Comparison of ENCODE assay signal across 25 cellular contexts in the genomic region with DNA sequence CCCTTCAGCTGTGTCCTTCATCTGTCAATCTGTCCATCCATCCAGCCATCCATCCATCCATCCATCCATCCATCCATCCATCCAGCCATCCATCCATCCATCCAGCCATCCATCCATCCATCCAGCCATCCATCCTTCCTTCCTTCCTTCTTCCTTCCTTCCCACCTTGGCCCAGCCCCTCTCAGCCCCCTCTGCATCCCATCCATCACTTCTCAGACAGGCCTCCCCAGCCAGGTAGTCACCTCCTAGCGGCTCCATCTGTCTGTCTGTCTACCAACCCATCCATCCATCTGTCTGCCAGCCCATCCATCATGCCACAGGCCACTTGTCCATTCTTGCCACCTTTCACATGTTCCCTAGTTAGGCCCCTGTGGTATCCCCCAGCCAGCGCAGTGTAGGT. TPM values are rescaled to one million over a fixed set of nuclear protein-coding genes. Genes with fewer than 3 reads are reported as not detected.
DNase-seq lines count a peak whose midpoint lies in the region; ATAC-seq and TF ChIP-seq lines count a peak whose summit lies in the region.
"Had no signal": no experiment of that assay in that cellular context is flagged by ENCODE, and none has a peak within 500 bp of the region (broad histone marks: within the 10 kb centered on the region; RNA-seq: fewer than 3 reads in every experiment).

No MANE protein-coding gene starts in this region.

- CTCF ChIA-PET in CD4-positive, alpha-beta T cell (lab: Charles Lee), result no interaction called here
- CTCF ChIA-PET in IMR-90 (lab: Yijun Ruan, JAX), result interaction anchor here (1.1 kb wide), 1 partner anchor 10 kb away, joined by 3 read pairs; no protein-coding TSS in a partner anchor

- intact Hi-C loops in CD4-positive, alpha-beta T cell (cut with DNase I, micrococcal nuclease), result no loop called here
- intact Hi-C loops in IMR-90 (cut with micrococcal nuclease) (no loop called here), sciatic nerve (cut with DNase I) (no loop called here)

- H3K4me2 ChIP-seq in IMR-90 (ENCODE audit: low read depth, low read length) (no peak overlapping the region), neural progenitor cell (peak overlapping the region; percentile 92)

- H4K20me1 ChIP-seq in IMR-90 (ENCODE audit: insufficient read depth, low read length) (no peaks in the 10 kb centered on the region), neural progenitor cell (ENCODE audit: low read depth) (no peaks in the 10 kb centered on the region)

- POLR2A ChIA-PET in CD4-positive, alpha-beta T cell (lab: Charles Lee), result no interaction called here
- POLR2A ChIA-PET in IMR-90 (lab: Charles Lee; ENCODE audit: unreplicated experiment), result no interaction called here

- H3K4me3 ChIP-seq in IMR-90 (ENCODE audit: insufficient read depth, low read depth, low read length) (no peak overlapping the region), neural progenitor cell (no peak overlapping the region)
- H3K4me3 ChIP-seq: adrenal gland, testis, uterus had no signal

- TF ChIP-seq RAD21 in IMR-90 (IDR thresholded peaks at IDR 0.05; ENCODE audit: low read length), result no peak

- TF ChIP-seq CTCF in CD4-positive, alpha-beta T cell (IDR thresholded peaks at IDR 0.05), result no peak
- TF ChIP-seq CTCF in IMR-90 (conservative IDR thresholded peaks at IDR 0.05; ENCODE audit: low read depth, low read length) (no peak), endothelial cell (IDR thresholded peaks at IDR 0.05; ENCODE audit: unreplicated experiment) (no peak), neural progenitor cell (IDR thresholded peaks at IDR 0.05) (no peak)

- H3K27me3 ChIP-seq in CD4-positive, alpha-beta T cell (ENCODE audit: control insufficient read depth, insufficient read depth, low read length), result no peaks in the 10 kb centered on the region
- no peaks in the 10 kb centered on the region for H3K27me3 ChIP-seq in IMR-90 (ENCODE audit: control insufficient read depth, insufficient read depth, low read length)
- peaks cover 11% of the 10 kb centered on the region for H3K27me3 ChIP-seq in neural progenitor cell
- H3K27me3 ChIP-seq: adrenal gland, brain microvascular endothelial cell, foreskin keratinocyte, testis, uterus had no signal

- no peak overlapping the region for H2AK9ac ChIP-seq in IMR-90 (replicated peaks; ENCODE audit: low read depth, low read length, poor library complexity)

- H4K91ac ChIP-seq in IMR-90 (ENCODE audit: insufficient read depth, low read depth, low read length), result no peak overlapping the region

- dilution Hi-C loops in IMR-90 (cut with HindIII; ENCODE audit: low sequenced_read_pairs, unreplicated experiment), result no loop called here

- ATAC-seq in CD4-positive, alpha-beta T cell (ENCODE audit: poor library complexity), result no peak
- ATAC-seq in IMR-90 (ENCODE audit: low read depth), result no peak
- no peak for ATAC-seq in GM21447 (IDR thresholded peaks at IDR 0.05; ENCODE audit: unreplicated experiment)
- no peak for ATAC-seq in sciatic nerve
- ATAC-seq: esophagus mucosa, foreskin keratinocyte, WTC11 had no signal

- H3K56ac ChIP-seq in IMR-90 (ENCODE audit: extremely low read depth, insufficient read depth, low read length), result no peak overlapping the region

- no peak overlapping the region for H3K23ac ChIP-seq in IMR-90 (ENCODE audit: low read depth, low read length)

- H3K4ac ChIP-seq in IMR-90 (ENCODE audit: low read depth, low read length), result peak overlapping the region; percentile 30; the same call in 1 of the 2 replicates

- H3K27ac ChIP-seq in CD4-positive, alpha-beta T cell (ENCODE audit: low read depth, low read length), result no peak overlapping the region
- H3K27ac ChIP-seq in IMR-90 (ENCODE audit: insufficient read depth, low read length), result no peak overlapping the region
- H3K27ac ChIP-seq in neural progenitor cell, result no peak overlapping the region
- H3K27ac ChIP-seq: adrenal gland, brain microvascular endothelial cell, foreskin keratinocyte, testis had no signal

- BruUV-seq in IMR-90 (replicated peaks; lab: Mats Ljungman, UMichigan), result no TSS peak

- H3K36me3 ChIP-seq in IMR-90 (ENCODE audit: control insufficient read depth, insufficient read depth, low read length) (no peaks in the 10 kb centered on the region), neural progenitor cell (no peaks in the 10 kb centered on the region)
- H3K36me3 ChIP-seq: adrenal gland, brain microvascular endothelial cell, uterus had no signal

- H3K9ac ChIP-seq in IMR-90 (ENCODE audit: low read depth, low read length), result no peak overlapping the region
- no peak overlapping the region for H3K9ac ChIP-seq in neural progenitor cell

- H3K14ac ChIP-seq in IMR-90 (replicated peaks; ENCODE audit: low read depth, low read length), result no peak overlapping the region

- peak overlapping the region; percentile 55 for H3K4me3 Mint-ChIP-seq in CD4-positive, alpha-beta T cell
- H3K4me3 Mint-ChIP-seq in endothelial cell (ENCODE audit: unreplicated experiment), result peak overlapping the region; percentile 33
- peak overlapping the region; percentile 21 for H3K4me3 Mint-ChIP-seq in neural progenitor cell

- TF ChIP-seq POLR2A in IMR-90 (IDR thresholded peaks at IDR 0.05; ENCODE audit: low read depth, low read length), result no peak

- H3K79me2 ChIP-seq in neural progenitor cell (ENCODE audit: low read depth), result no peaks in the 10 kb centered on the region

- no peaks in the 10 kb centered on the region for H3K27me3 Mint-ChIP-seq in CD4-positive, alpha-beta T cell
- peaks cover 13% of the 10 kb centered on the region for H3K27me3 Mint-ChIP-seq in endothelial cell (ENCODE audit: unreplicated experiment)
- peaks cover 24% of the 10 kb centered on the region for H3K27me3 Mint-ChIP-seq in neural progenitor cell (ENCODE audit: insufficient read depth, low read depth)
- H3K27me3 Mint-ChIP-seq: IgD-negative memory B cell had no signal

- H2AK5ac ChIP-seq in IMR-90 (ENCODE audit: low read depth, low read length), result peak overlapping the region; percentile 30; the same call in 1 of the 2 replicates

- H3F3A ChIP-seq in neural progenitor cell (ENCODE audit: low read depth), result peaks cover 20% of the 10 kb centered on the region

- in situ Hi-C loops in IMR-90 (cut with MboI; ENCODE audit: low sequenced_read_pairs), result no loop called here

- no peak overlapping the region for H2BK15ac ChIP-seq in IMR-90 (ENCODE audit: low read depth, low read length)

- peaks cover 74% of the 10 kb centered on the region for H3K4me1 Mint-ChIP-seq in CD4-positive, alpha-beta T cell (ENCODE audit: low read depth)
- peaks cover 40% of the 10 kb centered on the region for H3K4me1 Mint-ChIP-seq in endothelial cell (ENCODE audit: unreplicated experiment)
- peaks cover 66% of the 10 kb centered on the region for H3K4me1 Mint-ChIP-seq in neural progenitor cell

- no peak overlapping the region for H4K8ac ChIP-seq in IMR-90 (ENCODE audit: low read depth in 2 of 2, low read length in 2 of 2)

- peaks cover 0 to 7% of the 10 kb centered on the region in 2 experiments; a peak in 1 of 4 replicates for H3K79me1 ChIP-seq in IMR-90 (ENCODE audit: low read depth in 1 of 2, low read length in 2 of 2)

- no peak overlapping the region for H3K18ac ChIP-seq in IMR-90 (ENCODE audit: low read depth, low read length)

- no peak overlapping the region for H2BK20ac ChIP-seq in IMR-90 (ENCODE audit: low read depth, low read length)

- no peaks in the 10 kb centered on the region for H3K9me3 Mint-ChIP-seq in CD4-positive, alpha-beta T cell
- H3K9me3 Mint-ChIP-seq in endothelial cell (ENCODE audit: unreplicated experiment) (no peaks in the 10 kb centered on the region), neural progenitor cell (no peaks in the 10 kb centered on the region)
- H3K9me3 Mint-ChIP-seq: IgD-negative memory B cell, WTC11 had no signal

- H3K27ac Mint-ChIP-seq in CD4-positive, alpha-beta T cell, result peak overlapping the region; percentile 24
- H3K27ac Mint-ChIP-seq in endothelial cell (ENCODE audit: unreplicated experiment), result no peak overlapping the region
- H3K27ac Mint-ChIP-seq in neural progenitor cell, result no peak overlapping the region
- H3K27ac Mint-ChIP-seq: WTC11 had no signal

- H3K9me3 ChIP-seq in CD4-positive, alpha-beta T cell (ENCODE audit: control insufficient read depth, low read length), result no peaks in the 10 kb centered on the region
- H3K9me3 ChIP-seq in IMR-90 (ENCODE audit: control insufficient read depth, insufficient read depth, low read length) (no peaks in the 10 kb centered on the region), neural progenitor cell (ENCODE audit: low read depth) (no peaks in the 10 kb centered on the region)
- H3K9me3 ChIP-seq: adrenal gland, testis, uterus had no signal

- 57% methylated on average over 1 of the region's 2 CpGs; no CpG with 5 or more reads in 1 of the 2 experiments for WGBS in IMR-90 (ENCODE audit: extremely low coverage in 2 of 2, insufficient read length in 1 of 2), 2 experiments

- H2AFZ ChIP-seq in IMR-90 (replicated peaks; ENCODE audit: low read length, poor library complexity), result no peak overlapping the region
- no peak overlapping the region for H2AFZ ChIP-seq in neural progenitor cell (replicated peaks)

- no peak overlapping the region for H2BK120ac ChIP-seq in IMR-90 (ENCODE audit: low read depth, low read length)

- no peak overlapping the region for H2BK5ac ChIP-seq in IMR-90 (ENCODE audit: low read depth, low read length, poor library complexity, severe bottlenecking)

- no peak overlapping the region for H4K5ac ChIP-seq in IMR-90 (ENCODE audit: low read depth, low read length)

- peaks cover 5% of the 10 kb centered on the region; the same call in 1 of the 2 replicates for H3K4me1 ChIP-seq in IMR-90 (ENCODE audit: control insufficient read depth, insufficient read depth, low read length)
- H3K4me1 ChIP-seq in neural progenitor cell, result peaks cover 35% of the 10 kb centered on the region

- no peak for DNase-seq in CD4-positive, alpha-beta T cell
- DNase-seq in IMR-90 (no peak), endothelial cell (ENCODE audit: low spot score) (no peak), neural progenitor cell (ENCODE audit: low spot score) (no peak), sciatic nerve (ENCODE audit: low spot score) (no peak)
- no peak for DNase-seq in effector CD4-positive, alpha-beta T cell
- DNase-seq: activated effector memory CD4-positive, alpha-beta T cell treated with Interleukin-2 at 50 U/mL for 16 hours; adrenal gland; brain microvascular endothelial cell; effector memory CD4-positive, alpha-beta T cell; foreskin keratinocyte; NCI-H1105; NCI-H1930; NCI-H226; NCI-H748 treated with DMSO at 0.1 percent for 48 hours; nucleus accumbens; stimulated activated CD4-positive, alpha-beta T cell treated with anti-CD3 and anti-CD28 coated beads, Interleukin-1b, Interleukin-23, amount 100 ng/mL, for 48 hours; T1000; testis; uterus had no signal

- no peaks in the 10 kb centered on the region for H3K36me3 Mint-ChIP-seq in CD4-positive, alpha-beta T cell (ENCODE audit: low read depth)
- H3K36me3 Mint-ChIP-seq in endothelial cell (ENCODE audit: low read depth, unreplicated experiment) (no peaks in the 10 kb centered on the region), neural progenitor cell (no peaks in the 10 kb centered on the region)
- H3K36me3 Mint-ChIP-seq: CD14-positive monocyte, IgD-negative memory B cell, WTC11 had no signal

- peaks cover 9% of the 10 kb centered on the region for H3K9me1 ChIP-seq in IMR-90 (ENCODE audit: insufficient read depth, low read length)

RNA-seq across cellular contexts. Expression of a gene that starts 10.2 kb away (rescaled TPM):
- under 1 TPM in 1 of 2 experiments, not detected in 1; 0.22 TPM for total RNA-seq in CD4-positive, alpha-beta T cell
- 22.5 and 24.0 TPM in 2 replicates for total RNA-seq in IMR-90 (2012; rRNA removed)
- 72.6 and 82.5 TPM in 2 replicates for polyA plus RNA-seq in IMR-90 (2012; rRNA removed)
- 65.8 and 89.5 TPM in 2 replicates for polyA plus RNA-seq in IMR-90 (2012; cell fraction: cytosol; rRNA removed)
- 96.5 and 215 TPM in 2 replicates for polyA plus RNA-seq in IMR-90 (2012; cell fraction: nucleus; rRNA removed; ENCODE audit: low replicate concordance)
- 109 TPM for total RNA-seq in endothelial cell (ENCODE audit: unreplicated experiment)
- 14.9 and 40.9 TPM in 2 replicates for total RNA-seq in neural progenitor cell (ENCODE audit: low replicate concordance)
- total RNA-seq in sciatic nerve, result 31.3 TPM
- polyA plus RNA-seq: CD14-positive monocyte, IgD-negative memory B cell had no signal

RNA-seq across cellular contexts. Expression of a gene that starts 46.3 kb away (rescaled TPM):
- total RNA-seq in CD4-positive, alpha-beta T cell, result 1 to 10 TPM; 3.8 to 5.8 TPM
- total RNA-seq in IMR-90 (2012; rRNA removed) (3.3 and 4.5 TPM in 2 replicates), endothelial cell (ENCODE audit: unreplicated experiment) (14.0 TPM), neural progenitor cell (ENCODE audit: low replicate concordance) (10.9 and 22.2 TPM in 2 replicates), sciatic nerve (4.6 TPM)
- 16.8 and 17.2 TPM in 2 replicates for polyA plus RNA-seq in IMR-90 (2012; rRNA removed)
- polyA plus RNA-seq in IMR-90 (2012; cell fraction: cytosol; rRNA removed), result 13.6 and 18.3 TPM in 2 replicates
- 34.8 and 65.2 TPM in 2 replicates for polyA plus RNA-seq in IMR-90 (2012; cell fraction: nucleus; rRNA removed; ENCODE audit: low replicate concordance)

Comparison
In these comparisons a context has a peak if more than half of its experiments do, and no peak if none do; other contexts are left out.
1. RNA of a gene that starts 10.2 kb away (total RNA-seq): 109 TPM in endothelial cell (single experiment), 31.3 TPM in sciatic nerve (single experiment), 22.5 to 24.0 TPM in IMR-90 and 14.9 to 40.9 TPM in neural progenitor cell; 0.22 TPM in CD4-positive, alpha-beta T cell; every median in the first group is over 10 times any median in the second.
2. Peak in every context shown above with its lines, with median percentiles within 50 percentile points of each other: H3K4me3 Mint-ChIP-seq.